Comparison of ENCODE assay signal across 9 cellular contexts in genomic region chr14:91947196-91948184, GRCh38. TPM values are rescaled to one million over a fixed set of nuclear protein-coding genes. Genes with fewer than 3 reads are reported as not detected.
A peak's percentile ranks its signal among the peaks of the same experiment; 100 is the strongest.
DNase-seq lines count a peak whose midpoint lies in the region; ATAC-seq, FAIRE-seq and TF ChIP-seq lines count a peak whose summit lies in the region.
"Had no signal": no experiment of that assay in that cellular context is flagged by ENCODE, and none has a peak within 500 bp of the region (broad histone marks: within the 10 kb centered on the region; RNA-seq: fewer than 3 reads in every experiment).

A gene with protein sequence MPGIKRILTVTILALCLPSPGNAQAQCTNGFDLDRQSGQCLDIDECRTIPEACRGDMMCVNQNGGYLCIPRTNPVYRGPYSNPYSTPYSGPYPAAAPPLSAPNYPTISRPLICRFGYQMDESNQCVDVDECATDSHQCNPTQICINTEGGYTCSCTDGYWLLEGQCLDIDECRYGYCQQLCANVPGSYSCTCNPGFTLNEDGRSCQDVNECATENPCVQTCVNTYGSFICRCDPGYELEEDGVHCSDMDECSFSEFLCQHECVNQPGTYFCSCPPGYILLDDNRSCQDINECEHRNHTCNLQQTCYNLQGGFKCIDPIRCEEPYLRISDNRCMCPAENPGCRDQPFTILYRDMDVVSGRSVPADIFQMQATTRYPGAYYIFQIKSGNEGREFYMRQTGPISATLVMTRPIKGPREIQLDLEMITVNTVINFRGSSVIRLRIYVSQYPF (minus strand): TSS chr14:91947694. CDS start chr14:91947229, 465 bp downstream.

- no peaks in the 10 kb centered on the region for H3K9me3 ChIP-seq in endothelial cell of umbilical vein (replicated peaks; ENCODE audit: control insufficient read depth, insufficient read depth, low read length)

- no peak within 1 kb of the TSS for H4K5ac ChIP-seq in mesendoderm (ENCODE audit: low read length)

- no peaks in the 10 kb centered on the region for H3K79me1 ChIP-seq in mesendoderm (ENCODE audit: low read length)

- peak; percentile 50 for FAIRE-seq in endothelial cell of umbilical vein (lab: Jason Lieb, UNC)
- FAIRE-seq: colon had no signal

- CTCF ChIA-PET in activated CD8-positive, alpha-beta T cell treated with anti-CD3 and anti-CD28 coated beads, Interleukin-2, amount 10 ng/mL, durations not matched to agents 7 days and 5 days (lab: Charles Lee), result interaction anchor here (1.9 to 2.2 kb wide), 2 partner anchors 14 to 49 kb away, joined by 6 read pairs; no protein-coding TSS in a partner anchor
- CTCF ChIA-PET in endothelial cell of umbilical vein (lab: Charles Lee), result interaction anchor here (1.0 to 4.6 kb wide), 5 partner anchors 23 to 54 kb away, joined by 3 to 51 read pairs (median 3); no protein-coding TSS in a partner anchor

- no peak for TF ChIP-seq CTCF in endothelial cell of umbilical vein (IDR thresholded peaks at IDR 0.05; ENCODE audit: extremely low read depth in 1 of 2, insufficient read depth in 1 of 2, low read depth in 1 of 2, low read length in 2 of 2)

- whole genome bisulfite sequencing in mesendoderm (ENCODE audit: extremely low coverage, insufficient coverage, low lambda C conversion rate), result no CpG with 5 or more reads among the region's 78 CpGs

- peaks cover 20% of the 10 kb centered on the region for H3K4me1 Mint-ChIP-seq in activated CD8-positive, alpha-beta T cell treated with anti-CD3 and anti-CD28 coated beads, Interleukin-2, amount 10 ng/mL, durations not matched to agents 7 days and 5 days (ENCODE audit: low read depth)

- BruUV-seq in endothelial cell of umbilical vein (replicated peaks; lab: Mats Ljungman, UMichigan), result TSS peak; percentile 51

- peak; percentile 18 for TF ChIP-seq POLR2A in endothelial cell of umbilical vein (IDR thresholded peaks at IDR 0.05; ENCODE audit: low read depth, low read length)

- dilution Hi-C loops in endothelial cell of umbilical vein (cut with MboI; ENCODE audit: extremely low pct_ligation_motif_present, low sequenced_read_pairs), result no loop called here

- H3K4me1 ChIP-seq in endothelial cell of umbilical vein (ENCODE audit: control insufficient read depth, extremely low read depth, insufficient read depth, low read length), result peaks cover 4% of the 10 kb centered on the region
- peaks cover 3% of the 10 kb centered on the region for H3K4me1 ChIP-seq in mesendoderm (ENCODE audit: control insufficient read depth, low read depth, low read length)

- H3K27me3 ChIP-seq in endothelial cell of umbilical vein (ENCODE audit: control insufficient read depth in 2 of 2, insufficient read depth in 2 of 2, low read length in 2 of 2) (peaks cover 0 to 17% of the 10 kb centered on the region in 2 experiments), mesendoderm (ENCODE audit: insufficient read depth, low read length, poor library complexity) (peaks cover 4% of the 10 kb centered on the region)

- peak within 1 kb of the TSS; percentile 78 for H3K4me2 ChIP-seq in endothelial cell of umbilical vein (ENCODE audit: insufficient read depth, low read length)
- H3K4me2 ChIP-seq in mesendoderm (ENCODE audit: low read length), result peak within 1 kb of the TSS; percentile 87

- no peak within 1 kb of the TSS for H2AK5ac ChIP-seq in mesendoderm (ENCODE audit: low read length)

- H3K23ac ChIP-seq in mesendoderm (ENCODE audit: low read length), result peak within 1 kb of the TSS; percentile 57

- H3K79me2 ChIP-seq in endothelial cell of umbilical vein (ENCODE audit: control insufficient read depth, insufficient read depth, low read length), result no peaks in the 10 kb centered on the region
- no peaks in the 10 kb centered on the region for H3K79me2 ChIP-seq in mesendoderm (ENCODE audit: control insufficient read depth, insufficient read depth, low read length)

- DNase-seq in NCI-H748 (lab: John Stamatoyannopoulos, UW; ENCODE audit: unreplicated experiment), result peak; percentile 65
- no peak for DNase-seq in NCI-H748 treated with DMSO at 0.1 percent for 48 hours (lab: John Stamatoyannopoulos, UW)
- no peak for DNase-seq in activated CD8-positive, alpha-beta T cell treated with anti-CD3 and anti-CD28 coated beads, Interleukin-2, amount 10 ng/mL, durations not matched to agents 7 days and 5 days
- DNase-seq in endothelial cell of umbilical vein (ENCODE audit: low read depth, low spot score), result peak; percentile 52
- DNase-seq in mesendoderm, result peak; percentile 73
- peak; percentile 25 to 26 for DNase-seq in stimulated activated CD8-positive, alpha-beta memory T cell treated with anti-CD3 and anti-CD28 coated beads, Interleukin-2, amount 100 ng/mL, for 48 hours (ENCODE audit: low read depth in 2 of 2)
- no peak for DNase-seq in SHP77 treated with DMSO at 0.1 percent for 48 hours (lab: John Stamatoyannopoulos, UW)
- DNase-seq in pons (ENCODE audit: low spot score), result no peak

- H4K8ac ChIP-seq in mesendoderm (ENCODE audit: low read depth, low read length), result no peak within 1 kb of the TSS

- intact Hi-C loops in endothelial cell of umbilical vein (cut with micrococcal nuclease), result loop anchor here (1.0 to 5.0 kb wide), 6 partner anchors 33 to 438 kb away; partner anchors contain the start of genes ATXN3, CPSF2, NDUFB1 and TRIP11

- H3K18ac ChIP-seq in mesendoderm (ENCODE audit: low read length), result peak within 1 kb of the TSS; percentile 97

- peak within 1 kb of the TSS; percentile 82 for H3K56ac ChIP-seq in mesendoderm (ENCODE audit: low read length)

- no peaks in the 10 kb centered on the region for H3K9me3 Mint-ChIP-seq in activated CD8-positive, alpha-beta T cell treated with anti-CD3 and anti-CD28 coated beads, Interleukin-2, amount 10 ng/mL, durations not matched to agents 7 days and 5 days (ENCODE audit: insufficient read depth)

- peak within 1 kb of the TSS; percentile 68 for H2AFZ ChIP-seq in endothelial cell of umbilical vein (ENCODE audit: low read depth, low read length)

- POLR2A ChIA-PET in activated CD8-positive, alpha-beta T cell treated with anti-CD3 and anti-CD28 coated beads, Interleukin-2, amount 10 ng/mL, durations not matched to agents 7 days and 5 days (lab: Charles Lee), result no interaction called here
- POLR2A ChIA-PET in endothelial cell of umbilical vein (lab: Charles Lee), result no interaction called here

- no peaks in the 10 kb centered on the region for H3K36me3 Mint-ChIP-seq in activated CD8-positive, alpha-beta T cell treated with anti-CD3 and anti-CD28 coated beads, Interleukin-2, amount 10 ng/mL, durations not matched to agents 7 days and 5 days (ENCODE audit: low read depth)

- H3K9ac ChIP-seq in endothelial cell of umbilical vein (replicated peaks; ENCODE audit: extremely low read depth, insufficient read depth, low read length) (peak within 1 kb of the TSS; percentile 0), mesendoderm (ENCODE audit: low read length) (peak within 1 kb of the TSS; percentile 72)

- H3K27ac Mint-ChIP-seq in activated CD8-positive, alpha-beta T cell treated with anti-CD3 and anti-CD28 coated beads, Interleukin-2, amount 10 ng/mL, durations not matched to agents 7 days and 5 days, result no peak within 1 kb of the TSS

- no peaks in the 10 kb centered on the region for H3K9me1 ChIP-seq in endothelial cell of umbilical vein (replicated peaks; ENCODE audit: control insufficient read depth, extremely low read depth, insufficient read depth, low read length)

- no peaks in the 10 kb centered on the region for H3K36me3 ChIP-seq in endothelial cell of umbilical vein (ENCODE audit: control insufficient read depth in 2 of 2, extremely low read depth in 1 of 2, insufficient read depth in 2 of 2, low read length in 2 of 2)
- no peaks in the 10 kb centered on the region for H3K36me3 ChIP-seq in mesendoderm (ENCODE audit: control insufficient read depth, insufficient read depth, low read length)

- ATAC-seq in activated CD8-positive, alpha-beta T cell treated with anti-CD3 and anti-CD28 coated beads, Interleukin-2, amount 10 ng/mL, durations not matched to agents 7 days and 5 days, result peak; percentile 80

- peak within 1 kb of the TSS; percentile 78 for H3K4me3 Mint-ChIP-seq in activated CD8-positive, alpha-beta T cell treated with anti-CD3 and anti-CD28 coated beads, Interleukin-2, amount 10 ng/mL, durations not matched to agents 7 days and 5 days

- H3K4ac ChIP-seq in mesendoderm (ENCODE audit: low read depth, low read length), result peak within 1 kb of the TSS; percentile 45

- H4K20me1 ChIP-seq in endothelial cell of umbilical vein (replicated peaks; ENCODE audit: control insufficient read depth, extremely low read depth, insufficient read depth, low read length), result no peaks in the 10 kb centered on the region

- no peak within 1 kb of the TSS for H3K27ac ChIP-seq in endothelial cell of umbilical vein (ENCODE audit: insufficient read depth, low read depth, low read length)
- H3K27ac ChIP-seq in mesendoderm (ENCODE audit: low read depth, low read length), result no peak within 1 kb of the TSS

- H2BK120ac ChIP-seq in mesendoderm (ENCODE audit: low read depth, low read length), result no peak within 1 kb of the TSS

- H3K27me3 Mint-ChIP-seq in activated CD8-positive, alpha-beta T cell treated with anti-CD3 and anti-CD28 coated beads, Interleukin-2, amount 10 ng/mL, durations not matched to agents 7 days and 5 days (ENCODE audit: low read depth), result peaks cover 41% of the 10 kb centered on the region

- H3K4me3 ChIP-seq in endothelial cell of umbilical vein (replicated peaks in 1 of 3; ENCODE audit: insufficient read depth in 1 of 3, low read depth in 1 of 3, low read length in 3 of 3) (peak within 1 kb of the TSS; percentile 2 to 55 (median 48)), mesendoderm (ENCODE audit: low read length) (peak within 1 kb of the TSS; percentile 55)

- no peak within 1 kb of the TSS for H2BK15ac ChIP-seq in mesendoderm (replicated peaks; ENCODE audit: low read depth)

- H2BK5ac ChIP-seq in mesendoderm (ENCODE audit: low read length), result no peak within 1 kb of the TSS

TF ChIP-seq in endothelial cell of umbilical vein, 7 proteins besides CTCF, POLR2A, EP300 and RAD21:
- TF ChIP-seq GATA2 (IDR thresholded peaks at IDR 0.05; ENCODE audit: insufficient read depth, insufficient read length, low read depth, low read length) (no peak), EZH2 (IDR thresholded peaks at IDR 0.05; ENCODE audit: borderline replicate concordance, low read depth, low read length, severe bottlenecking) (peak; percentile 17)

RNA-seq across cellular contexts. Expression of the gene that starts here (rescaled TPM):
- 1 to 10 TPM; 1.6 to 2.6 TPM for total RNA-seq in activated CD8-positive, alpha-beta T cell treated with anti-CD3 and anti-CD28 coated beads, Interleukin-2, amount 10 ng/mL, durations not matched to agents 7 days and 5 days
- total RNA-seq in endothelial cell of umbilical vein, result 27.6 and 44.9 TPM in 2 replicates
- polyA plus RNA-seq in endothelial cell of umbilical vein, result 33.1 and 35.7 TPM in 2 replicates
- polyA plus RNA-seq in endothelial cell of umbilical vein (2011; cell fraction: cytosol; rRNA removed), result 29.9 and 30.3 TPM in 2 replicates
- polyA plus RNA-seq in endothelial cell of umbilical vein (2011; cell fraction: nucleus; rRNA removed), result 18.9 and 20.4 TPM in 2 replicates
- polyA plus RNA-seq in endothelial cell of umbilical vein (2012), result 13.2 and 50.7 TPM in 2 replicates
- 35.1 and 65.1 TPM in 2 replicates for polyA minus RNA-seq in endothelial cell of umbilical vein
- 3.6 TPM for polyA minus RNA-seq in endothelial cell of umbilical vein (2011; cell fraction: cytosol; rRNA and poly(A)+ RNA removed)
- 10.9 and 11.2 TPM in 2 replicates for polyA minus RNA-seq in endothelial cell of umbilical vein (2011; cell fraction: nucleus; rRNA and poly(A)+ RNA removed)
- 7.8 TPM for polyA plus RNA-seq in mesendoderm (2013, experiment 1 of 2)
- 8.4 TPM for polyA plus RNA-seq in mesendoderm (2013, experiment 2 of 2)

Comparison
In these comparisons a context has a peak if more than half of its experiments do, and no peak if none do; other contexts are left out.
1. DNase-seq: peak in NCI-H748 (single experiment), endothelial cell of umbilical vein (single experiment), mesendoderm (single experiment) and stimulated activated CD8-positive, alpha-beta memory T cell treated with anti-CD3 and anti-CD28 coated beads, Interleukin-2, amount 100 ng/mL, for 48 hours (2 of 2); none in NCI-H748 treated with DMSO at 0.1 percent for 48 hours (single experiment), activated CD8-positive, alpha-beta T cell treated with anti-CD3 and anti-CD28 coated beads, Interleukin-2, amount 10 ng/mL, durations not matched to agents 7 days and 5 days (single experiment), SHP77 treated with DMSO at 0.1 percent for 48 hours (single experiment) and pons (single experiment).